Comparison of ENCODE assay signal across 1 cellular context in the genomic region with DNA sequence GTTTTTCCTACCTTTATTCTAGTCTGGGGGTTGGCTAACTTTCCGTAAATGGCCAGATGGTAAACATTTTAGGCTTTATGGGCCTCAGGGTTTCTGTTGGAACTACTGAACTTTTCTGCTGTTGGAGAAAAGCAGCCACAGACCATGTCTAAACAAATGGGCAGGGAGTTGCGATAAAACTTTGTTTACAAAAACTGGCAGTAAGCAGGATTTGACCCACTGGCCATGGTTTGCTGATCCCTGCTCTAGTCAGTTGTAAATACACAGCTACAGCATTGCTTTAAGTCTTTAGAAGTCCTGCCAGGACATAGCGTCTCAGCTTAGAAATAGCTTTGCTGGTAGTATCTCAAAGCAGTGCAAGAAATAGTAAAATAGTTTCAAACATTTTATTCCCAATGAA.
TF ChIP-seq lines count a peak whose summit lies in the region.

No MANE protein-coding gene starts in this region.

TF ChIP-seq in GM23338, 12 proteins besides CTCF, POLR2A, EP300 and RAD21 (continued from another document):
- TF ChIP-seq, protein P1, sequence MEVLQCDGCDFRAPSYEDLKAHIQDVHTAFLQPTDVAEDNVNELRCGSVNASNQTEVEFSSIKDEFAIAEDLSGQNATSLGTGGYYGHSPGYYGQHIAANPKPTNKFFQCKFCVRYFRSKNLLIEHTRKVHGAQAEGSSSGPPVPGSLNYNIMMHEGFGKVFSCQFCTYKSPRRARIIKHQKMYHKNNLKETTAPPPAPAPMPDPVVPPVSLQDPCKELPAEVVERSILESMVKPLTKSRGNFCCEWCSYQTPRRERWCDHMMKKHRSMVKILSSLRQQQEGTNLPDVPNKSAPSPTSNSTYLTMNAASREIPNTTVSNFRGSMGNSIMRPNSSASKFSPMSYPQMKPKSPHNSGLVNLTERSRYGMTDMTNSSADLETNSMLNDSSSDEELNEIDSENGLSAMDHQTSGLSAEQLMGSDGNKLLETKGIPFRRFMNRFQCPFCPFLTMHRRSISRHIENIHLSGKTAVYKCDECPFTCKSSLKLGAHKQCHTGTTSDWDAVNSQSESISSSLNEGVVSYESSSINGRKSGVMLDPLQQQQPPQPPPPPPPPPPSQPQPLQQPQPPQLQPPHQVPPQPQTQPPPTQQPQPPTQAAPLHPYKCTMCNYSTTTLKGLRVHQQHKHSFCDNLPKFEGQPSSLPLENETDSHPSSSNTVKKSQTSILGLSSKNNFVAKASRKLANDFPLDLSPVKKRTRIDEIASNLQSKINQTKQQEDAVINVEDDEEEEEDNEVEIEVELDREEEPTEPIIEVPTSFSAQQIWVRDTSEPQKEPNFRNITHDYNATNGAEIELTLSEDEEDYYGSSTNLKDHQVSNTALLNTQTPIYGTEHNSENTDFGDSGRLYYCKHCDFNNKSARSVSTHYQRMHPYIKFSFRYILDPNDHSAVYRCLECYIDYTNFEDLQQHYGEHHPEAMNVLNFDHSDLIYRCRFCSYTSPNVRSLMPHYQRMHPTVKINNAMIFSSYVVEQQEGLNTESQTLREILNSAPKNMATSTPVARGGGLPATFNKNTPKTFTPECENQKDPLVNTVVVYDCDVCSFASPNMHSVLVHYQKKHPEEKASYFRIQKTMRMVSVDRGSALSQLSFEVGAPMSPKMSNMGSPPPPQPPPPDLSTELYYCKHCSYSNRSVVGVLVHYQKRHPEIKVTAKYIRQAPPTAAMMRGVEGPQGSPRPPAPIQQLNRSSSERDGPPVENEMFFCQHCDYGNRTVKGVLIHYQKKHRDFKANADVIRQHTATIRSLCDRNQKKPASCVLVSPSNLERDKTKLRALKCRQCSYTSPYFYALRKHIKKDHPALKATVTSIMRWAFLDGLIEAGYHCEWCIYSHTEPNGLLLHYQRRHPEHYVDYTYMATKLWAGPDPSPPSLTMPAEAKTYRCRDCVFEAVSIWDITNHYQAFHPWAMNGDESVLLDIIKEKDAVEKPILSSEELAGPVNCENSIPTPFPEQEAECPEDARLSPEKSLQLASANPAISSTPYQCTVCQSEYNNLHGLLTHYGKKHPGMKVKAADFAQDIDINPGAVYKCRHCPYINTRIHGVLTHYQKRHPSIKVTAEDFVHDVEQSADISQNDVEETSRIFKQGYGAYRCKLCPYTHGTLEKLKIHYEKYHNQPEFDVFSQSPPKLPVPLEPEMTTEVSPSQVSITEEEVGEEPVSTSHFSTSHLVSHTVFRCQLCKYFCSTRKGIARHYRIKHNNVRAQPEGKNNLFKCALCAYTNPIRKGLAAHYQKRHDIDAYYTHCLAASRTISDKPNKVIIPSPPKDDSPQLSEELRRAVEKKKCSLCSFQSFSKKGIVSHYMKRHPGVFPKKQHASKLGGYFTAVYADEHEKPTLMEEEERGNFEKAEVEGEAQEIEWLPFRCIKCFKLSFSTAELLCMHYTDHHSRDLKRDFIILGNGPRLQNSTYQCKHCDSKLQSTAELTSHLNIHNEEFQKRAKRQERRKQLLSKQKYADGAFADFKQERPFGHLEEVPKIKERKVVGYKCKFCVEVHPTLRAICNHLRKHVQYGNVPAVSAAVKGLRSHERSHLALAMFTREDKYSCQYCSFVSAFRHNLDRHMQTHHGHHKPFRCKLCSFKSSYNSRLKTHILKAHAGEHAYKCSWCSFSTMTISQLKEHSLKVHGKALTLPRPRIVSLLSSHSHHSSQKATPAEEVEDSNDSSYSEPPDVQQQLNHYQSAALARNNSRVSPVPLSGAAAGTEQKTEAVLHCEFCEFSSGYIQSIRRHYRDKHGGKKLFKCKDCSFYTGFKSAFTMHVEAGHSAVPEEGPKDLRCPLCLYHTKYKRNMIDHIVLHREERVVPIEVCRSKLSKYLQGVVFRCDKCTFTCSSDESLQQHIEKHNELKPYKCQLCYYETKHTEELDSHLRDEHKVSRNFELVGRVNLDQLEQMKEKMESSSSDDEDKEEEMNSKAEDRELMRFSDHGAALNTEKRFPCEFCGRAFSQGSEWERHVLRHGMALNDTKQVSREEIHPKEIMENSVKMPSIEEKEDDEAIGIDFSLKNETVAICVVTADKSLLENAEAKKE (CRISPR knock-in tag; IDR thresholded peaks at IDR 0.05), result no peak
TF ChIP-seq in GM23338: peak in this region for 0.
